In the genomic region with DNA sequence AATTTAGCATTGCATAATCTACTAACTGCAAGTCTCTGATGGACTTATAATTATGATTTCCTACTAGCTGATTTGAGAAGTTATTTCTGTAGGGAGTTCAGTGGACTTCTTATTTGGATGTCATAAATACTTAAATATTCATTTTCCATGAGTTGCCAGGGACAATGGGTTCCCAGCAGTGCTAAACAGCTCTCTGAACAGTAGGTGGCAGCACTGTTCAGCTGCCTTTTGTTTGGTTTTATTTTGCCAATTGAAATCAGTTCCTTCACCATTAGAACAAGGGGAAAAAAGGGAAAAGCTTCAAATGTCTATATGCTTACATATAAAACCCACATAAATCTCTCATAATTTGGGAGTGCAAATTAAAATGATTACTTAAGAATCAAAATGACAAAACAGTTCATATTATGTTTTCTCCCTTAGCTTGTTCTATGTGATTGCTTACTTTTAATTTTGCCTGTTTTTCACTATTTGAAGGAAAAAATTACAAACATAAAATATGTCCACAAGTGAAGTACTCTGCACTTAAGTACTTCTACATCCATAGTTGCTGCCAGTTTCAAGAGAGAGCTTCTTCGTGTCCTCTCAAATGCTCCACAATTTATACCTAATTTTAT, we compare ENCODE assay signal across 8 cellular contexts.
DNase-seq lines count a peak whose midpoint lies in the region; ATAC-seq and TF ChIP-seq lines count a peak whose summit lies in the region.

No MANE protein-coding gene starts in this region.

- no peak for TF ChIP-seq POLR2A in esophagus muscularis mucosa (IDR thresholded peaks at IDR 0.05; ENCODE audit: low read depth)

- CTCF ChIA-PET in activated naive CD4-positive, alpha-beta T cell treated with anti-CD3 and anti-CD28 coated beads for 36 hours (lab: Charles Lee): interaction anchor here (0.6 to 2.7 kb wide), 12 partner anchors 10 to 1114 kb away, joined by 3 to 10 read pairs (median 4); no protein-coding TSS in a partner anchor

- peak; percentile 31 for DNase-seq in activated naive CD4-positive, alpha-beta T cell treated with anti-CD3 and anti-CD28 coated beads for 36 hours
- no peak for DNase-seq in activated naive CD4-positive, alpha-beta T cell treated with anti-CD3 and anti-CD28 coated beads, Interleukin-2, amount 50 U/mL, for 16 hours
- DNase-seq in LHCN-M2 (ENCODE audit: low read depth) (peak; percentile 33), SK-N-DZ (ENCODE audit: low spot score) (peak; percentile 42), esophagus muscularis mucosa (ENCODE audit: extremely low spot score) (no peak), nephron progenitor cell (peak; percentile 41), omental fat pad (ENCODE audit: low spot score) (no peak)

- H3K4me3 ChIP-seq in esophagus muscularis mucosa: no peak overlapping the region

- TF ChIP-seq EP300 in esophagus muscularis mucosa (IDR thresholded peaks at IDR 0.05): no peak

- H3K4me3 Mint-ChIP-seq in activated naive CD4-positive, alpha-beta T cell treated with anti-CD3 and anti-CD28 coated beads for 36 hours: no peak overlapping the region
- H3K4me3 Mint-ChIP-seq in nephron progenitor cell: peak overlapping the region; percentile 70

- intact Hi-C loops in activated naive CD4-positive, alpha-beta T cell treated with anti-CD3 and anti-CD28 coated beads for 36 hours (cut with micrococcal nuclease): loop anchor here (1.0 kb wide), 1 partner anchor 1112 kb away; no protein-coding TSS in a partner anchor
- intact Hi-C loops in esophagus muscularis mucosa (cut with DNase I): no loop called here

- no peak overlapping the region for H3K27ac ChIP-seq in esophagus muscularis mucosa (replicated peaks in 1 of 4)

- no peaks in the 10 kb centered on the region for H3K9me3 Mint-ChIP-seq in activated naive CD4-positive, alpha-beta T cell treated with anti-CD3 and anti-CD28 coated beads for 36 hours
- H3K9me3 Mint-ChIP-seq in nephron progenitor cell: peaks cover 24% of the 10 kb centered on the region

- H3K9me3 ChIP-seq in esophagus muscularis mucosa: no peaks in the 10 kb centered on the region

- no peaks in the 10 kb centered on the region for H3K27me3 ChIP-seq in esophagus muscularis mucosa

- no peaks in the 10 kb centered on the region for H3K36me3 Mint-ChIP-seq in activated naive CD4-positive, alpha-beta T cell treated with anti-CD3 and anti-CD28 coated beads for 36 hours (ENCODE audit: low read depth)
- peaks cover 19% of the 10 kb centered on the region for H3K36me3 Mint-ChIP-seq in nephron progenitor cell (ENCODE audit: low read depth)

- H3K4me1 ChIP-seq in esophagus muscularis mucosa: no peaks in the 10 kb centered on the region

- no peaks in the 10 kb centered on the region for H3K4me1 Mint-ChIP-seq in activated naive CD4-positive, alpha-beta T cell treated with anti-CD3 and anti-CD28 coated beads for 36 hours (ENCODE audit: low read depth)
- peaks cover 25% of the 10 kb centered on the region for H3K4me1 Mint-ChIP-seq in nephron progenitor cell

- H3K27ac Mint-ChIP-seq in activated naive CD4-positive, alpha-beta T cell treated with anti-CD3 and anti-CD28 coated beads for 36 hours: no peak overlapping the region
- H3K27ac Mint-ChIP-seq in nephron progenitor cell: no peak overlapping the region

- no peaks in the 10 kb centered on the region for H3K27me3 Mint-ChIP-seq in activated naive CD4-positive, alpha-beta T cell treated with anti-CD3 and anti-CD28 coated beads for 36 hours (ENCODE audit: low read depth)
- H3K27me3 Mint-ChIP-seq in nephron progenitor cell (ENCODE audit: low read depth, poor library complexity): no peaks in the 10 kb centered on the region

- 96% methylated on average over 1 of the region's 1 CpG for WGBS in esophagus muscularis mucosa

- ATAC-seq in GM21723 (IDR thresholded peaks at IDR 0.05; ENCODE audit: unreplicated experiment) (peak; percentile 76), omental fat pad (ENCODE audit: low FRiP score) (no peak)

- TF ChIP-seq CTCF in esophagus muscularis mucosa (IDR thresholded peaks at IDR 0.05): peak; percentile 56 to 78 (median 77)
- peak; percentile 94 for TF ChIP-seq CTCF in nephron progenitor cell (IDR thresholded peaks at IDR 0.05)
- peak in 1 of 3 donors; percentile 26 for TF ChIP-seq CTCF in omental fat pad (IDR thresholded peaks at IDR 0.05)

- no peaks in the 10 kb centered on the region for H3K36me3 ChIP-seq in esophagus muscularis mucosa

Comparison
In these comparisons a context has a peak if more than half of its experiments do, and no peak if none do; other contexts are left out.
1. DNase-seq: peak in activated naive CD4-positive, alpha-beta T cell treated with anti-CD3 and anti-CD28 coated beads for 36 hours (single experiment), LHCN-M2 (single experiment), SK-N-DZ (single experiment) and nephron progenitor cell (single experiment); none in activated naive CD4-positive, alpha-beta T cell treated with anti-CD3 and anti-CD28 coated beads, Interleukin-2, amount 50 U/mL, for 16 hours (single experiment), esophagus muscularis mucosa (single experiment) and omental fat pad (single experiment).